ENCODE assay signal across 9 cellular contexts in genomic region chr13:27406178-27406939, GRCh38. TPM values are rescaled to one million over a fixed set of nuclear protein-coding genes. Genes with fewer than 3 reads are reported as not detected.
DNase-seq lines count a peak whose midpoint lies in the region; ATAC-seq and TF ChIP-seq lines count a peak whose summit lies in the region.
"Had no signal": no experiment of that assay in that cellular context is flagged by ENCODE, and none has a peak within 500 bp of the region (broad histone marks: within the 10 kb centered on the region; RNA-seq: fewer than 3 reads in every experiment).

No MANE protein-coding gene starts in this region.

- H3K27me3 ChIP-seq in Karpas-422 (ENCODE audit: low read length), result no peaks in the 10 kb centered on the region

- H3K9ac ChIP-seq in Karpas-422 (ENCODE audit: low read length), result no peak overlapping the region

- peak; percentile 38 to 39 for DNase-seq in activated CD4-positive, alpha-beta T cell treated with anti-CD3 and anti-CD28 coated beads for 4 hours
- DNase-seq in activated CD4-positive, alpha-beta T cell treated with anti-CD3 and anti-CD28 coated beads, Interleukin-2, amount 50 U/mL, for 4 hours, result no peak
- DNase-seq in Karpas-422, result peak; percentile 77
- peak; percentile 4 for DNase-seq in SKM-1 (lab: John Stamatoyannopoulos, UW; ENCODE audit: unreplicated experiment)
- DNase-seq in effector memory CD8-positive, alpha-beta T cell, result peak; percentile 17 to 33 (median 33)
- no peak for DNase-seq in posterior vena cava (ENCODE audit: low spot score)

- H3K27ac Mint-ChIP-seq in effector memory CD8-positive, alpha-beta T cell, result no peak overlapping the region
- H3K27ac Mint-ChIP-seq in nephron, result no peak overlapping the region
- H3K27ac Mint-ChIP-seq: activated naive CD4-positive, alpha-beta T cell treated with anti-CD3 and anti-CD28 coated beads, Interleukin-2, amount 50 U/mL, for 24 hours had no signal

- H3K4me2 ChIP-seq in Karpas-422 (ENCODE audit: low read depth, low read length, poor library complexity, severe bottlenecking), result no peak overlapping the region

- H3K27me3 Mint-ChIP-seq in effector memory CD8-positive, alpha-beta T cell, result peaks cover 23 to 42% of the 10 kb centered on the region in 2 donors
- peaks cover 18% of the 10 kb centered on the region for H3K27me3 Mint-ChIP-seq in nephron (ENCODE audit: low read depth)
- H3K27me3 Mint-ChIP-seq: activated naive CD4-positive, alpha-beta T cell treated with anti-CD3 and anti-CD28 coated beads, Interleukin-2, amount 50 U/mL, for 24 hours had no signal

- no peaks in the 10 kb centered on the region for H3K9me3 Mint-ChIP-seq in effector memory CD8-positive, alpha-beta T cell
- peaks cover 4% of the 10 kb centered on the region for H3K9me3 Mint-ChIP-seq in nephron
- H3K9me3 Mint-ChIP-seq: activated naive CD4-positive, alpha-beta T cell treated with anti-CD3 and anti-CD28 coated beads, Interleukin-2, amount 50 U/mL, for 24 hours had no signal

- no peaks in the 10 kb centered on the region for H3K9me2 ChIP-seq in Karpas-422 (replicated peaks; ENCODE audit: insufficient read depth, low read length)

- no peaks in the 10 kb centered on the region for H3K79me2 ChIP-seq in Karpas-422 (ENCODE audit: low read length)

- H3K36me3 ChIP-seq in Karpas-422 (ENCODE audit: insufficient read depth, low read length), result no peaks in the 10 kb centered on the region

- no peak overlapping the region for H3K4me3 ChIP-seq in Karpas-422 (ENCODE audit: low read length)

- TF ChIP-seq CTCF in nephron (IDR thresholded peaks at IDR 0.05; ENCODE audit: unreplicated experiment in 3 of 3), result peak; percentile 41 to 52 (median 49)

- peaks cover 6% of the 10 kb centered on the region for H3K4me1 ChIP-seq in Karpas-422 (ENCODE audit: low read length)

- no peaks in the 10 kb centered on the region for H4K20me1 ChIP-seq in Karpas-422 (ENCODE audit: insufficient read depth, low read depth, low read length)

- ATAC-seq in effector memory CD8-positive, alpha-beta T cell (replicated peaks), result peak; percentile 75
- no peak for ATAC-seq in HG02623 (IDR thresholded peaks at IDR 0.05; ENCODE audit: unreplicated experiment)

- H3K27ac ChIP-seq in Karpas-422 (ENCODE audit: low read length), result no peak overlapping the region

- intact Hi-C loops in posterior vena cava (cut with DNase I), result no loop called here

- peaks cover 0 to 4% of the 10 kb centered on the region in 2 donors for H3K4me1 Mint-ChIP-seq in effector memory CD8-positive, alpha-beta T cell (ENCODE audit: low read depth in 2 of 2)
- H3K4me1 Mint-ChIP-seq in nephron, result peaks cover 32% of the 10 kb centered on the region
- H3K4me1 Mint-ChIP-seq: activated naive CD4-positive, alpha-beta T cell treated with anti-CD3 and anti-CD28 coated beads, Interleukin-2, amount 50 U/mL, for 24 hours had no signal

- no peaks in the 10 kb centered on the region for H3K36me3 Mint-ChIP-seq in effector memory CD8-positive, alpha-beta T cell (ENCODE audit: insufficient read depth)
- no peaks in the 10 kb centered on the region for H3K36me3 Mint-ChIP-seq in nephron (ENCODE audit: low read depth)
- H3K36me3 Mint-ChIP-seq: activated naive CD4-positive, alpha-beta T cell treated with anti-CD3 and anti-CD28 coated beads, Interleukin-2, amount 50 U/mL, for 24 hours had no signal

- no peaks in the 10 kb centered on the region for H3K9me3 ChIP-seq in Karpas-422 (ENCODE audit: low read length)

- H3K4me3 Mint-ChIP-seq in effector memory CD8-positive, alpha-beta T cell, result no peak overlapping the region
- no peak overlapping the region for H3K4me3 Mint-ChIP-seq in nephron
- H3K4me3 Mint-ChIP-seq: activated naive CD4-positive, alpha-beta T cell treated with anti-CD3 and anti-CD28 coated beads, Interleukin-2, amount 50 U/mL, for 24 hours had no signal

- no peak overlapping the region for H2AFZ ChIP-seq in Karpas-422 (ENCODE audit: low read length)

RNA-seq across cellular contexts. Expression of gene GTF3A, which starts 18.1 kb away (rescaled TPM):
- 357 and 373 TPM in 2 replicates for total RNA-seq in Karpas-422 (2014; rRNA removed; shearing (Covaris generic); ENCODE audit: low replicate concordance)
- total RNA-seq in posterior vena cava, result 10 to 100 TPM; 83.2 to 99.9 TPM

RNA-seq across cellular contexts. Expression of gene MTIF3, which starts 44.0 kb away (rescaled TPM):
- total RNA-seq in Karpas-422 (2014; rRNA removed; shearing (Covaris generic); ENCODE audit: low replicate concordance), result 44.9 and 48.6 TPM in 2 replicates
- 10 to 100 TPM; 32.9 to 39.4 TPM for total RNA-seq in posterior vena cava

Comparison
In these comparisons a context has a peak if more than half of its experiments do, and no peak if none do; other contexts are left out.
1. DNase-seq: peak in activated CD4-positive, alpha-beta T cell treated with anti-CD3 and anti-CD28 coated beads for 4 hours (2 of 2), Karpas-422 (single experiment), SKM-1 (single experiment) and effector memory CD8-positive, alpha-beta T cell (3 of 3); none in activated CD4-positive, alpha-beta T cell treated with anti-CD3 and anti-CD28 coated beads, Interleukin-2, amount 50 U/mL, for 4 hours (0 of 2) and posterior vena cava (single experiment).